24 cellular contexts compared by ENCODE assay signal in the genomic region with DNA sequence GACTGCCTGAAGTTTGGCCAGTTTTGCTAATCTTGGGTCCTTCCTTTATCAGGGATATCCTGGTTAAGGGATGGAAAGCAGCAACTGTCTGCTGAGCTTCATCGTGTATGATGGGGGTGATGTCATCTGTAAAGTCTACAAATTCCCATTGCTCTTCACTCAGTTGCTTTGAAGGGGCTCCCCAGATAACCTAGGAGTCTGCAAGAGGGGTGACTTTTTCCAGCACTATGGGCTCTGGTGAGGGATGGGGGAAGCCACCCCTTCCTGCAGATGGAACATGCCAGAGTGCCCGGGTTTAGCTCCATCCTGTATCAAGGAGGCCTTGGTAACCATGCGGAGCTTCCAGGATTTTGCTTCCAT. TPM values are rescaled to one million over a fixed set of nuclear protein-coding genes. Genes with fewer than 3 reads are reported as not detected.
"Had no signal": no experiment of that assay in that cellular context is flagged by ENCODE, and none has a peak within 500 bp of the region (broad histone marks: within the 10 kb centered on the region; RNA-seq: fewer than 3 reads in every experiment).

No MANE protein-coding gene starts in this region.

- ATAC-seq: Right ventricle myocardium inferior, SK-N-SH treated with all-trans-retinoic acid at 6 μM for 48 hours had no signal

- H2AFZ ChIP-seq: PC-9 had no signal

- H3K4me1 ChIP-seq: Peyer's patch, SJCRH30 had no signal

- H3K4me3 ChIP-seq: PC-9, Peyer's patch, SJCRH30 had no signal

- H3K36me3 ChIP-seq: Peyer's patch, SJCRH30 had no signal

- H3K4me2 ChIP-seq: PC-9 had no signal

- H3K9me3 ChIP-seq: Peyer's patch, SJCRH30 had no signal

- H3K27me3 ChIP-seq: Peyer's patch, SJCRH30 had no signal

- H3K27ac ChIP-seq: PC-9, Peyer's patch, SJCRH30 had no signal

- DNase-seq: KBM-7; NCI-H1048; NCI-H1105; NCI-H1417; NCI-H187; NCI-H2029; NCI-H2081 treated with DMSO at 0.1 percent for 48 hours; NCI-H2171; NCI-H226; NCI-H446; NCI-H510A; NCI-H524 treated with DMSO at 0.1 percent for 48 hours; NCI-H69; NCI-H774; NK-92 treated with Interleukin-12 subunit alpha and Interleukin-12 subunit beta, amount 100 ng/mL, for 24 hours; OCI-M1; PC-9; Peyer's patch; SHP77 treated with DMSO at 0.1 percent for 48 hours; SJCRH30 had no signal

RNA-seq across cellular contexts. Expression of a gene that starts 28.4 kb away (rescaled TPM):
- total RNA-seq: LHCN-M2, PC-9, Peyer's patch had no signal
- polyA plus RNA-seq: IgD-negative memory B cell had no signal
